ENCODE assay signal across 1 cellular context in the genomic region with DNA sequence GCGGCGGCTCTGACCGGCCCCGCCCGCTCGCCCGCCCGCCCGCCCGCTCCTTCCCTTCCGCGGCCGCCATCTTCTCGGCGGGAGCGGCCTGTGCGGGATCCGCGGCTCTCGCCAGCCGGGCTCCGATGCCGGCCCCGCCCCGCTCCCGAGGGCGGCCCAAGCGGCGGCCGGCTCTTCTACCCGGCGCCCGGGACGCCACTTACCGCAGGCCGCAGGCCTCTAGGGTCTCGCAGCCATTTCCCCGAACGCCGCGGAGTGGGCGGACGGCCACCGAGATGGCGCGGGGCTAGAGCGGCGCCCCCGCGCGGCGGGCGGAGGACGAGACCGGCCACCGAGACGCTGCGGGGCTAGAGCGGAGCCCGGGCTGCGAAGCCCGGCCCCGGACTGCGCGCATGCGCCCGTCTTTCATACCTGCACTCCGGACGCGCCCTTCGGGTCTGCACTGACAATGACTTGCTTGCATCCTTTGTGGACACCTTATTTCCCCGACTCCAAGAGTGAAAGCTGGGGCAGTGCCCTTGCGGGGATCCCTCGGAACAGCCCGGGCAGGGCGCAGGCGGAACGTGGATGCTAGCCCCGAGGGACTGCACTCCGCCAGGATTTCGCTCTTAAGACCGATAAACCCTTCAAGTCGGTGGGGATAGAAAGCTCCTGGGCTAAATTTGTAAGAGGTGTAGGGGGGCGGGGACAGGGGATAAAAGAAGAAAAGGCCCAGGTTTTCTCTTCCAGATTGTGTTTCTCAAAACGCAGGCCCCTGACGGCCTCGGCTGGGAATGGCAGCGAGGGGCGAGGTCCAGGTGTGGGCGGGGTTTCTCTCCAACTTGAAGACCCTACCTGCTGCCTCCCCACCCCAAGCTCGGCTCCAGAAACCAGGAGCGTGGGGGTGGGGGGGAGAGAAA.
TF ChIP-seq lines count a peak whose summit lies in the region.

TSS of gene DIDO1 (minus strand) at position 277 of the 899 bp plus-strand sequence.

TF ChIP-seq in HepG2, 621 proteins besides CTCF, POLR2A, EP300 and RAD21 (continued from another document and continues in another):
- peak; percentile 90 for TF ChIP-seq ZNF687 (CRISPR knock-in tag; IDR thresholded peaks at IDR 0.05)
- no peak for TF ChIP-seq FOSL1 (CRISPR knock-in tag; IDR thresholded peaks at IDR 0.05; ENCODE audit: borderline replicate concordance)
- no peak; the same call in none of the 2 replicates for TF ChIP-seq SP5 (CRISPR knock-in tag; IDR thresholded peaks at IDR 0.05; ENCODE audit: borderline replicate concordance, low read depth)
- TF ChIP-seq, protein P1, sequence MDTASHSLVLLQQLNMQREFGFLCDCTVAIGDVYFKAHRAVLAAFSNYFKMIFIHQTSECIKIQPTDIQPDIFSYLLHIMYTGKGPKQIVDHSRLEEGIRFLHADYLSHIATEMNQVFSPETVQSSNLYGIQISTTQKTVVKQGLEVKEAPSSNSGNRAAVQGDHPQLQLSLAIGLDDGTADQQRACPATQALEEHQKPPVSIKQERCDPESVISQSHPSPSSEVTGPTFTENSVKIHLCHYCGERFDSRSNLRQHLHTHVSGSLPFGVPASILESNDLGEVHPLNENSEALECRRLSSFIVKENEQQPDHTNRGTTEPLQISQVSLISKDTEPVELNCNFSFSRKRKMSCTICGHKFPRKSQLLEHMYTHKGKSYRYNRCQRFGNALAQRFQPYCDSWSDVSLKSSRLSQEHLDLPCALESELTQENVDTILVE (CRISPR knock-in tag; IDR thresholded peaks at IDR 0.05): peak; percentile 92
- TF ChIP-seq CREB1 (IDR thresholded peaks at IDR 0.05): no peak; the same call in 1 of the 2 replicates
- TF ChIP-seq CREB1 (CRISPR knock-in tag; IDR thresholded peaks at IDR 0.05): no peak
- TF ChIP-seq SIX1 (CRISPR knock-in tag; IDR thresholded peaks at IDR 0.05; ENCODE audit: borderline replicate concordance): peak; percentile 35; the same call in 1 of the 2 replicates
- TF ChIP-seq BRCA1 (CRISPR knock-in tag; IDR thresholded peaks at IDR 0.05): no peak
- TF ChIP-seq SUZ12 (IDR thresholded peaks at IDR 0.05; ENCODE audit: low read depth, low read length): no peak
- TF ChIP-seq, protein P2, sequence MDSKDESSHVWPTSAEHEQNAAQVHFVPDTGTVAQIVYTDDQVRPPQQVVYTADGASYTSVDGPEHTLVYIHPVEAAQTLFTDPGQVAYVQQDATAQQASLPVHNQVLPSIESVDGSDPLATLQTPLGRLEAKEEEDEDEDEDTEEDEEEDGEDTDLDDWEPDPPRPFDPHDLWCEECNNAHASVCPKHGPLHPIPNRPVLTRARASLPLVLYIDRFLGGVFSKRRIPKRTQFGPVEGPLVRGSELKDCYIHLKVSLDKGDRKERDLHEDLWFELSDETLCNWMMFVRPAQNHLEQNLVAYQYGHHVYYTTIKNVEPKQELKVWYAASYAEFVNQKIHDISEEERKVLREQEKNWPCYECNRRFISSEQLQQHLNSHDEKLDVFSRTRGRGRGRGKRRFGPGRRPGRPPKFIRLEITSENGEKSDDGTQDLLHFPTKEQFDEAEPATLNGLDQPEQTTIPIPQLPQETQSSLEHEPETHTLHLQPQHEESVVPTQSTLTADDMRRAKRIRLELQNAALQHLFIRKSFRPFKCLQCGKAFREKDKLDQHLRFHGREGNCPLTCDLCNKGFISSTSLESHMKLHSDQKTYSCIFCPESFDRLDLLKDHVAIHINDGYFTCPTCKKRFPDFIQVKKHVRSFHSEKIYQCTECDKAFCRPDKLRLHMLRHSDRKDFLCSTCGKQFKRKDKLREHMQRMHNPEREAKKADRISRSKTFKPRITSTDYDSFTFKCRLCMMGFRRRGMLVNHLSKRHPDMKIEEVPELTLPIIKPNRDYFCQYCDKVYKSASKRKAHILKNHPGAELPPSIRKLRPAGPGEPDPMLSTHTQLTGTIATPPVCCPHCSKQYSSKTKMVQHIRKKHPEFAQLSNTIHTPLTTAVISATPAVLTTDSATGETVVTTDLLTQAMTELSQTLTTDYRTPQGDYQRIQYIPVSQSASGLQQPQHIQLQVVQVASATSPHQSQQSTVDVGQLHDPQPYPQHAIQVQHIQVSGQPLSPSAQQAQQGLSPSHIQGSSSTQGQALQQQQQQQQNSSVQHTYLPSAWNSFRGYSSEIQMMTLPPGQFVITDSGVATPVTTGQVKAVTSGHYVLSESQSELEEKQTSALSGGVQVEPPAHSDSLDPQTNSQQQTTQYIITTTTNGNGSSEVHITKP (CRISPR knock-in tag; IDR thresholded peaks at IDR 0.05; ENCODE audit: low read depth): no peak
- peak; percentile 13 for TF ChIP-seq TBL1XR1 (IDR thresholded peaks at IDR 0.05; ENCODE audit: borderline replicate concordance, low read length, partially characterized antibody)
- TF ChIP-seq TEAD3 (CRISPR knock-in tag; optimal IDR thresholded peaks at IDR 0.05; ENCODE audit: borderline replicate concordance): peak; percentile 84
- TF ChIP-seq AKAP8 (CRISPR knock-in tag; IDR thresholded peaks at IDR 0.05): peak; percentile 93
- peak; percentile 58 for TF ChIP-seq MED8 (CRISPR knock-in tag; IDR thresholded peaks at IDR 0.05; ENCODE audit: insufficient replicate concordance)
- no peak for TF ChIP-seq SOX13 (IDR thresholded peaks at IDR 0.05)
- TF ChIP-seq SOX13 (CRISPR knock-in tag; conservative IDR thresholded peaks at IDR 0.05 in 1 of 2, IDR thresholded peaks at IDR 0.05 in 1 of 2): peak in 1 of 2 experiments; percentile 64; a peak in 2 of 4 replicates
- no peak for TF ChIP-seq SYNCRIP (IDR thresholded peaks at IDR 0.05; ENCODE audit: insufficient read depth, low read depth, low read length)
- no peak for TF ChIP-seq ZZZ3 (CRISPR knock-in tag; IDR thresholded peaks at IDR 0.05; ENCODE audit: borderline replicate concordance)
- no peak for TF ChIP-seq ZNF121 (CRISPR knock-in tag; IDR thresholded peaks at IDR 0.05)
- no peak for TF ChIP-seq THYN1 (CRISPR knock-in tag; IDR thresholded peaks at IDR 0.05; ENCODE audit: borderline replicate concordance, low read depth)
- TF ChIP-seq, protein P3, sequence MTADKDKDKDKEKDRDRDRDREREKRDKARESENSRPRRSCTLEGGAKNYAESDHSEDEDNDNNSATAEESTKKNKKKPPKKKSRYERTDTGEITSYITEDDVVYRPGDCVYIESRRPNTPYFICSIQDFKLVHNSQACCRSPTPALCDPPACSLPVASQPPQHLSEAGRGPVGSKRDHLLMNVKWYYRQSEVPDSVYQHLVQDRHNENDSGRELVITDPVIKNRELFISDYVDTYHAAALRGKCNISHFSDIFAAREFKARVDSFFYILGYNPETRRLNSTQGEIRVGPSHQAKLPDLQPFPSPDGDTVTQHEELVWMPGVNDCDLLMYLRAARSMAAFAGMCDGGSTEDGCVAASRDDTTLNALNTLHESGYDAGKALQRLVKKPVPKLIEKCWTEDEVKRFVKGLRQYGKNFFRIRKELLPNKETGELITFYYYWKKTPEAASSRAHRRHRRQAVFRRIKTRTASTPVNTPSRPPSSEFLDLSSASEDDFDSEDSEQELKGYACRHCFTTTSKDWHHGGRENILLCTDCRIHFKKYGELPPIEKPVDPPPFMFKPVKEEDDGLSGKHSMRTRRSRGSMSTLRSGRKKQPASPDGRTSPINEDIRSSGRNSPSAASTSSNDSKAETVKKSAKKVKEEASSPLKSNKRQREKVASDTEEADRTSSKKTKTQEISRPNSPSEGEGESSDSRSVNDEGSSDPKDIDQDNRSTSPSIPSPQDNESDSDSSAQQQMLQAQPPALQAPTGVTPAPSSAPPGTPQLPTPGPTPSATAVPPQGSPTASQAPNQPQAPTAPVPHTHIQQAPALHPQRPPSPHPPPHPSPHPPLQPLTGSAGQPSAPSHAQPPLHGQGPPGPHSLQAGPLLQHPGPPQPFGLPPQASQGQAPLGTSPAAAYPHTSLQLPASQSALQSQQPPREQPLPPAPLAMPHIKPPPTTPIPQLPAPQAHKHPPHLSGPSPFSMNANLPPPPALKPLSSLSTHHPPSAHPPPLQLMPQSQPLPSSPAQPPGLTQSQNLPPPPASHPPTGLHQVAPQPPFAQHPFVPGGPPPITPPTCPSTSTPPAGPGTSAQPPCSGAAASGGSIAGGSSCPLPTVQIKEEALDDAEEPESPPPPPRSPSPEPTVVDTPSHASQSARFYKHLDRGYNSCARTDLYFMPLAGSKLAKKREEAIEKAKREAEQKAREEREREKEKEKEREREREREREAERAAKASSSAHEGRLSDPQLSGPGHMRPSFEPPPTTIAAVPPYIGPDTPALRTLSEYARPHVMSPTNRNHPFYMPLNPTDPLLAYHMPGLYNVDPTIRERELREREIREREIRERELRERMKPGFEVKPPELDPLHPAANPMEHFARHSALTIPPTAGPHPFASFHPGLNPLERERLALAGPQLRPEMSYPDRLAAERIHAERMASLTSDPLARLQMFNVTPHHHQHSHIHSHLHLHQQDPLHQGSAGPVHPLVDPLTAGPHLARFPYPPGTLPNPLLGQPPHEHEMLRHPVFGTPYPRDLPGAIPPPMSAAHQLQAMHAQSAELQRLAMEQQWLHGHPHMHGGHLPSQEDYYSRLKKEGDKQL (CRISPR knock-in tag; IDR thresholded peaks at IDR 0.05; ENCODE audit: low read depth): 0 out of 2 replicates have a peak, but pooled peaks have one; percentile 52
- TF ChIP-seq MTERF4 (CRISPR knock-in tag; IDR thresholded peaks at IDR 0.05): peak; percentile 16; the same call in 1 of the 2 replicates
- peak; percentile 92 for TF ChIP-seq ETV6 (CRISPR knock-in tag; conservative IDR thresholded peaks at IDR 0.05)
- no peak for TF ChIP-seq HNRNPL (IDR thresholded peaks at IDR 0.05; ENCODE audit: low read depth, low read length)
- peak; percentile 82 for TF ChIP-seq SALL1 (CRISPR knock-in tag; IDR thresholded peaks at IDR 0.05)
- TF ChIP-seq MTA1 (CRISPR knock-in tag; IDR thresholded peaks at IDR 0.05; ENCODE audit: borderline replicate concordance): no peak
- peak; percentile 28; the same call in 1 of the 2 replicates for TF ChIP-seq ZNF704 (CRISPR knock-in tag; IDR thresholded peaks at IDR 0.05; ENCODE audit: borderline replicate concordance)
- TF ChIP-seq THRA (CRISPR knock-in tag; IDR thresholded peaks at IDR 0.05; ENCODE audit: borderline replicate concordance): peak; percentile 69; the same call in 1 of the 2 replicates
- TF ChIP-seq, protein P4, sequence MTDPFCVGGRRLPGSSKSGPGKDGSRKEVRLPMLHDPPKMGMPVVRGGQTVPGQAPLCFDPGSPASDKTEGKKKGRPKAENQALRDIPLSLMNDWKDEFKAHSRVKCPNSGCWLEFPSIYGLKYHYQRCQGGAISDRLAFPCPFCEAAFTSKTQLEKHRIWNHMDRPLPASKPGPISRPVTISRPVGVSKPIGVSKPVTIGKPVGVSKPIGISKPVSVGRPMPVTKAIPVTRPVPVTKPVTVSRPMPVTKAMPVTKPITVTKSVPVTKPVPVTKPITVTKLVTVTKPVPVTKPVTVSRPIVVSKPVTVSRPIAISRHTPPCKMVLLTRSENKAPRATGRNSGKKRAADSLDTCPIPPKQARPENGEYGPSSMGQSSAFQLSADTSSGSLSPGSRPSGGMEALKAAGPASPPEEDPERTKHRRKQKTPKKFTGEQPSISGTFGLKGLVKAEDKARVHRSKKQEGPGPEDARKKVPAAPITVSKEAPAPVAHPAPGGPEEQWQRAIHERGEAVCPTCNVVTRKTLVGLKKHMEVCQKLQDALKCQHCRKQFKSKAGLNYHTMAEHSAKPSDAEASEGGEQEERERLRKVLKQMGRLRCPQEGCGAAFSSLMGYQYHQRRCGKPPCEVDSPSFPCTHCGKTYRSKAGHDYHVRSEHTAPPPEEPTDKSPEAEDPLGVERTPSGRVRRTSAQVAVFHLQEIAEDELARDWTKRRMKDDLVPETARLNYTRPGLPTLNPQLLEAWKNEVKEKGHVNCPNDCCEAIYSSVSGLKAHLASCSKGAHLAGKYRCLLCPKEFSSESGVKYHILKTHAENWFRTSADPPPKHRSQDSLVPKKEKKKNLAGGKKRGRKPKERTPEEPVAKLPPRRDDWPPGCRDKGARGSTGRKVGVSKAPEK (CRISPR knock-in tag; IDR thresholded peaks at IDR 0.05; ENCODE audit: borderline replicate concordance): no peak
